ENCODE assay signal across 14 cellular contexts in the genomic region with DNA sequence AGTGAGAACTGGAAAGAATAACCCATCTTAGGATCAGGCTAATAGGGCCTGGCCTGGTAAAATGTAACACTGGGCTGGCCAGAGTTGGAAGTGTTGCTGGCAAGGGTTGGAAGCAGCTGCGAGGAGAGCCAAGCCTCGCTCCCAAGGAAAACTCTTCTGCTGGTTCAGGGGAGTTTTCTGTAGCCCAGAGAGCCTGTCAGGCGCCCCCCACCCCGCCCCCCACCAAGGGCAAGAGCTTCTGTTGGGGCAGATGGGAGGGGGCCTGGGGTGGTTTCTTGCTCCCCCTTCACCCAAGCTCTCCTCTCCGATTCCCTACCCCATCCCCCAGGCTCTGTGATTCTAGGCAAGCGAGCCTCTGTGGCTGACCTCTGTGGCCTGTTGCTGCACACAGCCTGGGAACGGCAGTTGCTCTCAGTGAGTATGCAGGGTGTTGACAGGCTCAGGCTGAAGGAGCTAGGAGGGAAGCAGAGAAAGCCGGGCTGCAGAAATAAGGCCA.
A peak's percentile ranks its signal among the peaks of the same experiment; 100 is the strongest.
DNase-seq lines count a peak whose midpoint lies in the region; ATAC-seq and TF ChIP-seq lines count a peak whose summit lies in the region.
"Had no signal": no experiment of that assay in that cellular context is flagged by ENCODE, and none has a peak within 500 bp of the region (broad histone marks: within the 10 kb centered on the region; RNA-seq: fewer than 3 reads in every experiment).

No MANE protein-coding gene starts in this region.

- no peaks in the 10 kb centered on the region for H3K9me3 ChIP-seq in testis

- DNase-seq in SKM-1 treated with dmso at 0.1 percent for 144 hours (lab: John Stamatoyannopoulos, UW; ENCODE audit: unreplicated experiment), result peak; percentile 93
- DNase-seq in fibroblast of the conjunctiva (ENCODE audit: low read depth), result peak; percentile 49
- peak; percentile 41 for DNase-seq in medulla oblongata (ENCODE audit: extremely low spot score)
- DNase-seq in testis, result peak; percentile 77
- no peak for DNase-seq in DMS79 treated with DMSO at 0.1 percent for 48 hours (lab: John Stamatoyannopoulos, UW)
- DNase-seq in NCI-H69 (lab: John Stamatoyannopoulos, UW), result no peak
- DNase-seq in activated naive CD8-positive, alpha-beta T cell treated with anti-CD3 and anti-CD28 coated beads, Interleukin-2, amount 50 U/mL, for 24 hours, result no peak
- DNase-seq in activated naive CD4-positive, alpha-beta T cell treated with Interleukin-2 at 50 U/mL for 16 hours, result no peak
- DNase-seq: activated T-cell treated with anti-CD3 and anti-CD28 coated beads, Interleukin-2, amount 50 U/mL, for 1 hour; CD8-positive, alpha-beta T cell; dorsolateral prefrontal cortex; mammary epithelial cell; NCI-H524 had no signal

- H3K4me1 ChIP-seq in testis, result peaks cover 25% of the 10 kb centered on the region

- no peak for TF ChIP-seq POLR2A in testis (IDR thresholded peaks at IDR 0.05)

- H3K4me3 ChIP-seq in testis, result no peak overlapping the region

- H3K27ac ChIP-seq in testis, result peak overlapping the region in 1 of 2 donors; percentile 65

- no peaks in the 10 kb centered on the region for H3K27me3 Mint-ChIP-seq in activated naive CD8-positive, alpha-beta T cell treated with anti-CD3 and anti-CD28 coated beads, Interleukin-2, amount 50 U/mL, for 24 hours

- no peak for ATAC-seq in activated naive CD8-positive, alpha-beta T cell treated with anti-CD3 and anti-CD28 coated beads, Interleukin-2, amount 50 U/mL, for 24 hours
- ATAC-seq: CD8-positive, alpha-beta T cell had no signal

- WGBS in testis, 2 donors, result 42 to 44% methylated on average over 6 to 8 of the region's 8 CpGs

- TF ChIP-seq CTCF in testis (IDR thresholded peaks at IDR 0.05), result no peak

- H3K4me3 Mint-ChIP-seq in activated naive CD8-positive, alpha-beta T cell treated with anti-CD3 and anti-CD28 coated beads, Interleukin-2, amount 50 U/mL, for 24 hours, result no peak overlapping the region
- H3K4me3 Mint-ChIP-seq: CD8-positive, alpha-beta T cell; T-helper 2 cell treated with Interferon-gamma antibody and Interleukin-4, amounts not matched to agents 5 μg/mL and 100 μg/mL, for 36 hours had no signal

- intact Hi-C loops in testis (cut with DNase I; ENCODE audit: low total_unique reads), result no loop called here

- H3K9me3 Mint-ChIP-seq in activated naive CD8-positive, alpha-beta T cell treated with anti-CD3 and anti-CD28 coated beads, Interleukin-2, amount 50 U/mL, for 24 hours, result no peaks in the 10 kb centered on the region
- H3K9me3 Mint-ChIP-seq: CD8-positive, alpha-beta T cell; T-helper 2 cell treated with Interferon-gamma antibody and Interleukin-4, amounts not matched to agents 5 μg/mL and 100 μg/mL, for 36 hours had no signal

- no peak overlapping the region for H3K27ac Mint-ChIP-seq in activated naive CD8-positive, alpha-beta T cell treated with anti-CD3 and anti-CD28 coated beads, Interleukin-2, amount 50 U/mL, for 24 hours
- H3K27ac Mint-ChIP-seq: CD8-positive, alpha-beta T cell; T-helper 2 cell treated with Interferon-gamma antibody and Interleukin-4, amounts not matched to agents 5 μg/mL and 100 μg/mL, for 36 hours had no signal

- no peaks in the 10 kb centered on the region for H3K4me1 Mint-ChIP-seq in activated naive CD8-positive, alpha-beta T cell treated with anti-CD3 and anti-CD28 coated beads, Interleukin-2, amount 50 U/mL, for 24 hours

- H3K36me3 Mint-ChIP-seq in activated naive CD8-positive, alpha-beta T cell treated with anti-CD3 and anti-CD28 coated beads, Interleukin-2, amount 50 U/mL, for 24 hours (ENCODE audit: low read depth), result no peaks in the 10 kb centered on the region
- H3K36me3 Mint-ChIP-seq: CD8-positive, alpha-beta T cell had no signal

- H3K36me3 ChIP-seq in testis (ENCODE audit: low read depth, missing control alignments), result no peaks in the 10 kb centered on the region

- no peaks in the 10 kb centered on the region for H3K27me3 ChIP-seq in testis
- H3K27me3 ChIP-seq: dorsolateral prefrontal cortex had no signal

Comparison
In these comparisons a context has a peak if more than half of its experiments do, and no peak if none do; other contexts are left out.
1. DNase-seq: peak in SKM-1 treated with dmso at 0.1 percent for 144 hours (single experiment), fibroblast of the conjunctiva (single experiment), medulla oblongata (single experiment) and testis (single experiment); none in DMS79 treated with DMSO at 0.1 percent for 48 hours (single experiment), NCI-H69 (single experiment), activated naive CD8-positive, alpha-beta T cell treated with anti-CD3 and anti-CD28 coated beads, Interleukin-2, amount 50 U/mL, for 24 hours (single experiment) and activated naive CD4-positive, alpha-beta T cell treated with Interleukin-2 at 50 U/mL for 16 hours (single experiment).